Comparison of ENCODE assay signal across 1 cellular context in genomic region chr14:30985796-30986195, GRCh38.
TF ChIP-seq lines count a peak whose summit lies in the region.

No MANE protein-coding gene starts in this region.

TF ChIP-seq in IMR-90, 13 proteins besides CTCF, POLR2A, EP300 and RAD21:
- TF ChIP-seq BHLHE40 (IDR thresholded peaks at IDR 0.05; ENCODE audit: low read depth, low read length) (no peak), USF2 (IDR thresholded peaks at IDR 0.05; ENCODE audit: low read depth, low read length) (no peak), MAZ (IDR thresholded peaks at IDR 0.05; ENCODE audit: borderline replicate concordance, low read depth, low read length) (no peak), ELK1 (IDR thresholded peaks at IDR 0.05; ENCODE audit: borderline replicate concordance, low read depth, low read length) (no peak), NFE2L2 (IDR thresholded peaks at IDR 0.05; ENCODE audit: low read depth, low read length) (no peak), MXI1 (IDR thresholded peaks at IDR 0.05; ENCODE audit: borderline replicate concordance, low read depth, low read length) (no peak), RFX5 (IDR thresholded peaks at IDR 0.05; ENCODE audit: low read depth, low read length) (no peak)
